11 cellular contexts compared by ENCODE assay signal in genomic region chr5:107466233-107466769, GRCh38.
DNase-seq lines count a peak whose midpoint lies in the region; ATAC-seq and TF ChIP-seq lines count a peak whose summit lies in the region.
"Had no signal": no experiment of that assay in that cellular context is flagged by ENCODE, and none has a peak within 500 bp of the region (broad histone marks: within the 10 kb centered on the region; RNA-seq: fewer than 3 reads in every experiment).

No MANE protein-coding gene starts in this region.

- POLR2A ChIA-PET in RWPE1 (lab: Yijun Ruan, JAX; ENCODE audit: low non-redundant PET), result interaction anchor here (0.6 kb wide), 1 partner anchor 204 kb away, joined by 6 read pairs; no protein-coding TSS in a partner anchor

- TF ChIP-seq CTCF in RWPE1 (conservative IDR thresholded peaks at IDR 0.05; ENCODE audit: low read depth) (no peak), omental fat pad (IDR thresholded peaks at IDR 0.05) (no peak)

- CTCF ChIA-PET in RWPE1 (lab: Yijun Ruan, JAX), result interaction anchor here (0.9 kb wide), 1 partner anchor 16 kb away, joined by 3 read pairs; no protein-coding TSS in a partner anchor

- ATAC-seq in esophagus mucosa, result peak; percentile 94
- peak; percentile 79 for ATAC-seq in omental fat pad (ENCODE audit: low FRiP score)
- ATAC-seq in GM18873 (IDR thresholded peaks at IDR 0.05; ENCODE audit: low FRiP score, unreplicated experiment), result no peak
- no peak for ATAC-seq in GM19463 (IDR thresholded peaks at IDR 0.05; ENCODE audit: unreplicated experiment)

- DNase-seq in ELF-1 (ENCODE audit: low read depth, low spot score), result peak; percentile 87
- DNase-seq in RWPE1 (ENCODE audit: low spot score), result peak; percentile 94
- DNase-seq in omental fat pad (ENCODE audit: low spot score), result peak; percentile 28
- DNase-seq in hippocampal formation (lab: John Stamatoyannopoulos, UW), result no peak
- no peak for DNase-seq in NOMO-1 treated with dmso at 0.1 percent for 144 hours (lab: John Stamatoyannopoulos, UW; ENCODE audit: unreplicated experiment)
- DNase-seq: activated naive CD4-positive, alpha-beta T cell treated with Interleukin-2 at 50 U/mL for 16 hours; Kasumi-1; stimulated activated CD4-positive, alpha-beta T cell treated with anti-CD3 and anti-CD28 coated beads, Interleukin-4, amount 100 ng/mL, for 1 hour had no signal

- H3K27ac ChIP-seq in RWPE1, result peak overlapping the region; percentile 86

Comparison
In these comparisons a context has a peak if more than half of its experiments do, and no peak if none do; other contexts are left out.
1. DNase-seq: peak in ELF-1 (single experiment), RWPE1 (single experiment) and omental fat pad (single experiment); none in hippocampal formation (0 of 2) and NOMO-1 treated with dmso at 0.1 percent for 144 hours (single experiment).
2. ATAC-seq: peak in esophagus mucosa (single experiment) and omental fat pad (single experiment); none in GM18873 (single experiment) and GM19463 (single experiment).